ENCODE assay signal across 8 cellular contexts in genomic region chr13:114234645-114235421, GRCh38.
DNase-seq lines count a peak whose midpoint lies in the region; ATAC-seq and TF ChIP-seq lines count a peak whose summit lies in the region.

Gene CDC16, plus strand, starts transcription at chr13:114234897. Its CDS starts 188 bp downstream, at chr13:114235085.

- no peak for TF ChIP-seq CTCF in AG09309 (IDR thresholded peaks at IDR 0.05; ENCODE audit: control insufficient read depth, insufficient read depth, low read depth, low read length, missing control alignments)

- DNase-seq in AG09309 (ENCODE audit: low read depth) (peak; percentile 49), NCI-H226 (peak; percentile 90), islet precursor cell (peak; percentile 93)
- peak; percentile 75 for DNase-seq in activated CD4-positive, CD25-positive, alpha-beta regulatory T cell treated with anti-CD3 and anti-CD28 coated beads, Interleukin-2, amount 50 U/mL, for 16 hours (ENCODE audit: low read depth, low spot score)
- DNase-seq in central memory CD4-positive, alpha-beta T cell = peak; percentile 57
- peak; percentile 91 for DNase-seq in stimulated activated CD4-positive, alpha-beta T cell treated with anti-CD3 and anti-CD28 coated beads, Interleukin-12 subunit alpha, Interleukin-12 subunit beta, amount 100 ng/mL, for 4 hours

- peak within 1 kb of the TSS; percentile 69 for H3K4me3 ChIP-seq in AG09309 (ENCODE audit: control insufficient read depth, low read depth, low read length)

- in situ Hi-C loops in GM18951 (cut with MboI; ENCODE audit: low sequenced_read_pairs, unreplicated experiment) = no loop called here

- ATAC-seq in HG03175 (IDR thresholded peaks at IDR 0.05; ENCODE audit: unreplicated experiment) = peak; percentile 91

- peak; percentile 76 for TF ChIP-seq POLR2A in GM18951 (IDR thresholded peaks at IDR 0.05; ENCODE audit: extremely low read depth, insufficient read depth, insufficient read length)

Comparison
In these comparisons a context has a peak if more than half of its experiments do, and no peak if none do; other contexts are left out.
1. Peak in every context shown above with its lines: DNase-seq, ATAC-seq and H3K4me3 ChIP-seq.